Comparison of ENCODE assay signal across 8 cellular contexts in genomic region chr20:5529331-5530142, GRCh38.
DNase-seq lines count a peak whose midpoint lies in the region; ATAC-seq, FAIRE-seq and TF ChIP-seq lines count a peak whose summit lies in the region.

No MANE protein-coding gene starts in this region.

- no peak overlapping the region for H3K27ac ChIP-seq in left lung

- no peaks in the 10 kb centered on the region for H3K27me3 Mint-ChIP-seq in central memory CD8-positive, alpha-beta T cell

- FAIRE-seq in GM19239 (lab: Jason Lieb, UNC) = peak; percentile 86

- no peaks in the 10 kb centered on the region for H3K27me3 ChIP-seq in left lung

- H3K36me3 ChIP-seq in left lung = no peaks in the 10 kb centered on the region

- peaks cover 10% of the 10 kb centered on the region for H3K36me3 Mint-ChIP-seq in central memory CD8-positive, alpha-beta T cell (ENCODE audit: insufficient read depth)

- H3K4me1 ChIP-seq in left lung = peaks cover 6 to 51% of the 10 kb centered on the region in 2 donors

- peaks cover 20% of the 10 kb centered on the region for H3K4me1 Mint-ChIP-seq in central memory CD8-positive, alpha-beta T cell

- DNase-seq in AG20443 (ENCODE audit: low spot score) (peak; percentile 77), GM19239 (ENCODE audit: insufficient read length, low spot score) (peak; percentile 33), NCI-H510A (lab: John Stamatoyannopoulos, UW) (peak; percentile 87), left lung (peak; percentile 86 to 96)
- DNase-seq in activated CD4-positive, alpha-beta T cell treated with anti-CD3 and anti-CD28 coated beads for 1 hour = peak; percentile 64
- peak; percentile 77 to 80 for DNase-seq in central memory CD8-positive, alpha-beta T cell (ENCODE audit: low spot score in 2 of 2)
- peak; percentile 88 to 92 for DNase-seq in stimulated activated CD4-positive, alpha-beta T cell treated with anti-CD3 and anti-CD28 coated beads, Interleukin-2, amount 100 ng/mL, for 24 hours

- H3K4me3 ChIP-seq in left lung = no peak overlapping the region

- intact Hi-C loops in left lung (cut with DNase I) = loop anchor here in 1 of 2 donors (5.0 to 10.0 kb wide), 2 partner anchors 255 to 553 kb away; no protein-coding TSS in a partner anchor

- ATAC-seq in HG03432 (IDR thresholded peaks at IDR 0.05; ENCODE audit: unreplicated experiment) = peak; percentile 83
- ATAC-seq in central memory CD8-positive, alpha-beta T cell (replicated peaks; ENCODE audit: extremely low read depth, poor library complexity, severe bottlenecking) = peak; percentile 92
- ATAC-seq in left lung = peak; percentile 93

- peak overlapping the region; percentile 69 for H3K4me3 Mint-ChIP-seq in central memory CD8-positive, alpha-beta T cell

- no peaks in the 10 kb centered on the region for H3K9me3 Mint-ChIP-seq in central memory CD8-positive, alpha-beta T cell

- peak overlapping the region; percentile 45 for H3K27ac Mint-ChIP-seq in central memory CD8-positive, alpha-beta T cell (ENCODE audit: low read depth)

- TF ChIP-seq CTCF in left lung (IDR thresholded peaks at IDR 0.05) = peak; percentile 62 to 72

- H3K9me3 ChIP-seq in left lung = no peaks in the 10 kb centered on the region

Comparison
In these comparisons a context has a peak if more than half of its experiments do, and no peak if none do; other contexts are left out.
1. DNase-seq: peak in every context shown above with its lines; median percentile 91 in left lung; 90 in stimulated activated CD4-positive, alpha-beta T cell treated with anti-CD3 and anti-CD28 coated beads, Interleukin-2, amount 100 ng/mL, for 24 hours; 87 in NCI-H510A; 78 in central memory CD8-positive, alpha-beta T cell; 77 in AG20443; 64 in activated CD4-positive, alpha-beta T cell treated with anti-CD3 and anti-CD28 coated beads for 1 hour; 33 in GM19239.